In genomic region chr22:40279017-40279416, GRCh38 we compare ENCODE assay signal across 1 cellular context.
TF ChIP-seq lines count a peak whose summit lies in the region.

No MANE protein-coding gene starts in this region.

TF ChIP-seq in WTC11, 78 proteins besides CTCF, POLR2A, EP300 and RAD21 (continued from another document):
- TF ChIP-seq SMAD3 (CRISPR knock-in tag; IDR thresholded peaks at IDR 0.05; ENCODE audit: borderline replicate concordance) (no peak), ZNF423 (CRISPR knock-in tag; IDR thresholded peaks at IDR 0.05) (no peak), ERG (CRISPR knock-in tag; IDR thresholded peaks at IDR 0.05) (no peak), SMAD4 (CRISPR knock-in tag; IDR thresholded peaks at IDR 0.05) (no peak)
TF ChIP-seq in WTC11: peak in this region for 0.
